ENCODE assay signal across 25 cellular contexts in the genomic region with DNA sequence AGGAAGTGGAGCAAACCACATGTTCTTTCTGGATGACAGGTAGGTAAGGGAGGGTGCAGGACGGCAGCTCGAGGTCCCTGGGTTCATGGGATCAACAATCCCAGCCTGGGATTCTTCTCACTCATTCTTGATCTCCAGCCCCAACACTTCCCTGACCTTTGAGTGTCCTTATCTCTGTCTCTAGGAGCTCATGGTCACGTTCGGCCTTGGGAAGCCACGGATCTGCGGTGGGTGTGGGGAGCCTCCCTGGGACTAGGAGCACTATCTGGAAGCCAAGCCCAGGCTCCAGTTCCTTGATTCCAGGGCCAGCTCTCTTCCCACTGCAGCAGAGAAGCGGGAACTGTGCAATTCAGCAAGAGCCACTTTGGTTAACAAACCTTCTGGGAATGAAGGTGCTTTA. TPM values are rescaled to one million over a fixed set of nuclear protein-coding genes. Genes with fewer than 3 reads are reported as not detected.
"Had no signal": no experiment of that assay in that cellular context is flagged by ENCODE, and none has a peak within 500 bp of the region (broad histone marks: within the 10 kb centered on the region; RNA-seq: fewer than 3 reads in every experiment).

No MANE protein-coding gene starts in this region.

- H3K9ac ChIP-seq: SK-N-SH had no signal

- H3K27ac ChIP-seq: HL-60 had no signal

- H3K4me2 ChIP-seq: SK-N-SH had no signal

- H3K9me3 ChIP-seq: SK-N-SH had no signal

- DNase-seq: KBM-7, MV-4-11, NCI-H1048, NCI-H1105, NCI-H1417, NCI-H1436 treated with DMSO at 0.1 percent for 48 hours, NCI-H1694, NCI-H187 treated with DMSO at 0.1 percent for 48 hours, NCI-H2029 treated with DMSO at 0.1 percent for 48 hours, NCI-H2171 treated with DMSO at 0.1 percent for 48 hours, NCI-H345, NCI-H446 treated with DMSO at 0.1 percent for 48 hours, NCI-H510A treated with DMSO at 0.1 percent for 48 hours, NCI-H69, NCI-H774, RPMI8226, SHP77, SK-N-SH had no signal

- FAIRE-seq: HTR-8/SVneo, RCC 7860 had no signal

RNA-seq across cellular contexts. Expression of a gene that starts 27.5 kb away (rescaled TPM):
- total RNA-seq: LHCN-M2, MCF 10A, SK-MEL-5 had no signal
- polyA plus RNA-seq: IgD-negative memory B cell, SK-N-SH had no signal

RNA-seq across cellular contexts. Expression of a gene that starts 39.4 kb away (rescaled TPM):
- total RNA-seq: LHCN-M2, MCF 10A, SK-MEL-5 had no signal
- polyA plus RNA-seq: SK-N-SH had no signal
